ENCODE assay signal across 1 cellular context in the genomic region with DNA sequence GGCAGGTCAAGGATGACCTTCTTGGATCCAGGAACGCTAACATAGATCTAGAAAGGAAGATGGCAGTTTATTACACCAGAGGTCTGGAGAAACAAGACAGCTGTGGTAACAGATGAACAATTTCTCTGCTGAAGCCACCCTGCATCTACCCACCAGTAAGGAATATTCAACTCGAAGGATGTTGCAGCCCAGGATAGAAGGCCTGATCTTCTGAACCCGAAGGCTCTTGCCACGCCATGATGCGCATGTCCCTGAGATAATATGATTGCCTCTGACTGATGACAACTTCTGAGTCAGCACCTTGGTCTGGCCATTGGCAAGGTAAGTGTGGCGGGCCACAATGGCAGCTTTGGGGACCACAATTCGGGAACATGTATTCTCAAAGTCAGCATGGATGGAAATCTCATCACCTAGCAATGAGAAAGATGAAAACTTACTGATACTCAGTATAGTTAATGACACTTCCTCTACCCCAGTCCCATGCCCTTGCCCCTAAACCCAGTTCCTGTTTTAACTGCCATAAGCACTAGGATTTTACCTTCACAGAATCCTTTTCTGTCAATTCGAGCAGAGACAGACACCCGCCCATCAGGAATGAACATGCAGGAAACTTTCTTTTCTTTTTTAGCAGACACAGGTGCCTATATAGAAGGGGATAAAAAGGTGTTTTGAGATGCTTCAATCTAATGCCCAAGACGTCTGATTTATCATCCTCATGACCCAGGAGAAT.
TF ChIP-seq lines count a peak whose summit lies in the region.

No MANE protein-coding gene starts in this region.

TF ChIP-seq in HepG2, 621 proteins besides CTCF, POLR2A, EP300 and RAD21 (continued from another document):
- TF ChIP-seq, protein P1, sequence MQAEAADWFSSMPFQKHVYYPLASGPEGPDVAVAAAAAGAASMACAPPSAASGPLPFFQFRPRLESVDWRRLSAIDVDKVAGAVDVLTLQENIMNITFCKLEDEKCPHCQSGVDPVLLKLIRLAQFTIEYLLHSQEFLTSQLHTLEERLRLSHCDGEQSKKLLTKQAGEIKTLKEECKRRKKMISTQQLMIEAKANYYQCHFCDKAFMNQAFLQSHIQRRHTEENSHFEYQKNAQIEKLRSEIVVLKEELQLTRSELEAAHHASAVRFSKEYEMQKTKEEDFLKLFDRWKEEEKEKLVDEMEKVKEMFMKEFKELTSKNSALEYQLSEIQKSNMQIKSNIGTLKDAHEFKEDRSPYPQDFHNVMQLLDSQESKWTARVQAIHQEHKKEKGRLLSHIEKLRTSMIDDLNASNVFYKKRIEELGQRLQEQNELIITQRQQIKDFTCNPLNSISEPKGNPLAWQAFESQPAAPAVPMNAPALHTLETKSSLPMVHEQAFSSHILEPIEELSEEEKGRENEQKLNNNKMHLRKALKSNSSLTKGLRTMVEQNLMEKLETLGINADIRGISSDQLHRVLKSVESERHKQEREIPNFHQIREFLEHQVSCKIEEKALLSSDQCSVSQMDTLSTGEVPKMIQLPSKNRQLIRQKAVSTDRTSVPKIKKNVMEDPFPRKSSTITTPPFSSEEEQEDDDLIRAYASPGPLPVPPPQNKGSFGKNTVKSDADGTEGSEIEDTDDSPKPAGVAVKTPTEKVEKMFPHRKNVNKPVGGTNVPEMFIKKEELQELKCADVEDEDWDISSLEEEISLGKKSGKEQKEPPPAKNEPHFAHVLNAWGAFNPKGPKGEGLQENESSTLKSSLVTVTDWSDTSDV (CRISPR knock-in tag; IDR thresholded peaks at IDR 0.05), result no peak
- TF ChIP-seq ZBTB20 (CRISPR knock-in tag; IDR thresholded peaks at IDR 0.05; ENCODE audit: borderline replicate concordance, low read depth) (no peak), SSRP1 (CRISPR knock-in tag; IDR thresholded peaks at IDR 0.05) (peak; percentile 15; the same call in 1 of the 2 replicates), SALL1 (CRISPR knock-in tag; IDR thresholded peaks at IDR 0.05) (no peak), ZNF577 (CRISPR knock-in tag; IDR thresholded peaks at IDR 0.05; ENCODE audit: borderline replicate concordance, low read depth) (no peak), TEAD3 (CRISPR knock-in tag; optimal IDR thresholded peaks at IDR 0.05; ENCODE audit: borderline replicate concordance) (no peak), HNF4A (CRISPR knock-in tag; IDR thresholded peaks at IDR 0.05) (no peak), AHR (CRISPR knock-in tag; IDR thresholded peaks at IDR 0.05) (no peak), NFKBIZ (CRISPR knock-in tag; IDR thresholded peaks at IDR 0.05) (no peak)
- TF ChIP-seq, protein P2, sequence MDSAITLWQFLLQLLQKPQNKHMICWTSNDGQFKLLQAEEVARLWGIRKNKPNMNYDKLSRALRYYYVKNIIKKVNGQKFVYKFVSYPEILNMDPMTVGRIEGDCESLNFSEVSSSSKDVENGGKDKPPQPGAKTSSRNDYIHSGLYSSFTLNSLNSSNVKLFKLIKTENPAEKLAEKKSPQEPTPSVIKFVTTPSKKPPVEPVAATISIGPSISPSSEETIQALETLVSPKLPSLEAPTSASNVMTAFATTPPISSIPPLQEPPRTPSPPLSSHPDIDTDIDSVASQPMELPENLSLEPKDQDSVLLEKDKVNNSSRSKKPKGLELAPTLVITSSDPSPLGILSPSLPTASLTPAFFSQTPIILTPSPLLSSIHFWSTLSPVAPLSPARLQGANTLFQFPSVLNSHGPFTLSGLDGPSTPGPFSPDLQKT (CRISPR knock-in tag; IDR thresholded peaks at IDR 0.05; ENCODE audit: borderline replicate concordance), result no peak
- TF ChIP-seq, protein P3, sequence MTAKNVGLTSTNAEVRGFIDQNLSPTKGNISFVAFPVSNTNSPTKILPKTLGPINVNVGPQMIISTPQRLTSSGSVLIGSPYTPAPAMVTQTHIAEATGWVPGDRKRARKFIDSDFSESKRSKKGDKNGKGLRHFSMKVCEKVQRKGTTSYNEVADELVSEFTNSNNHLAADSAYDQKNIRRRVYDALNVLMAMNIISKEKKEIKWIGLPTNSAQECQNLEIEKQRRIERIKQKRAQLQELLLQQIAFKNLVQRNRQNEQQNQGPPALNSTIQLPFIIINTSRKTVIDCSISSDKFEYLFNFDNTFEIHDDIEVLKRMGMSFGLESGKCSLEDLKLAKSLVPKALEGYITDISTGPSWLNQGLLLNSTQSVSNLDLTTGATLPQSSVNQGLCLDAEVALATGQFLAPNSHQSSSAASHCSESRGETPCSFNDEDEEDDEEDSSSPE (CRISPR knock-in tag; IDR thresholded peaks at IDR 0.05), result no peak
- TF ChIP-seq, protein P4, sequence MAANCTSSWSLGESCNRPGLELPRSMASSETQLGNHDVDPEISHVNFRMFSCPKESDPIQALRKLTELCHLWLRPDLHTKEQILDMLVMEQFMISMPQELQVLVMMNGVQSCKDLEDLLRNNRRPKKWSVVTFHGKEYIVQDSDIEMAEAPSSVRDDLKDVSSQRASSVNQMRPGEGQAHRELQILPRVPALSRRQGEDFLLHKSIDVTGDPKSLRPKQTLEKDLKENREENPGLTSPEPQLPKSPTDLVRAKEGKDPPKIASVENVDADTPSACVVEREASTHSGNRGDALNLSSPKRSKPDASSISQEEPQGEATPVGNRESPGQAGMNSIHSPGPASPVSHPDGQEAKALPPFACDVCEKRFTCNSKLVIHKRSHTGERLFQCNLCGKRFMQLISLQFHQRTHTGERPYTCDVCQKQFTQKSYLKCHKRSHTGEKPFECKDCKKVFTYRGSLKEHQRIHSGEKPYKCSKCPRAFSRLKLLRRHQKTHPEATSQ (CRISPR knock-in tag; IDR thresholded peaks at IDR 0.05; ENCODE audit: borderline replicate concordance), result no peak
- TF ChIP-seq, protein P5, sequence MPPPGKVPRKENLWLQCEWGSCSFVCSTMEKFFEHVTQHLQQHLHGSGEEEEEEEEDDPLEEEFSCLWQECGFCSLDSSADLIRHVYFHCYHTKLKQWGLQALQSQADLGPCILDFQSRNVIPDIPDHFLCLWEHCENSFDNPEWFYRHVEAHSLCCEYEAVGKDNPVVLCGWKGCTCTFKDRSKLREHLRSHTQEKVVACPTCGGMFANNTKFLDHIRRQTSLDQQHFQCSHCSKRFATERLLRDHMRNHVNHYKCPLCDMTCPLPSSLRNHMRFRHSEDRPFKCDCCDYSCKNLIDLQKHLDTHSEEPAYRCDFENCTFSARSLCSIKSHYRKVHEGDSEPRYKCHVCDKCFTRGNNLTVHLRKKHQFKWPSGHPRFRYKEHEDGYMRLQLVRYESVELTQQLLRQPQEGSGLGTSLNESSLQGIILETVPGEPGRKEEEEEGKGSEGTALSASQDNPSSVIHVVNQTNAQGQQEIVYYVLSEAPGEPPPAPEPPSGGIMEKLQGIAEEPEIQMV (CRISPR knock-in tag; IDR thresholded peaks at IDR 0.05; ENCODE audit: low read depth), result no peak
